Comparison of ENCODE assay signal across 15 cellular contexts in genomic region chr4:16155503-16156169, GRCh38.
"Had no signal": no experiment of that assay in that cellular context is flagged by ENCODE, and none has a peak within 500 bp of the region (broad histone marks: within the 10 kb centered on the region; RNA-seq: fewer than 3 reads in every experiment).

No MANE protein-coding gene starts in this region.

- FAIRE-seq: pancreas had no signal

- H3K36me3 ChIP-seq: pancreas, uterus had no signal

- H3K27ac ChIP-seq: epithelial cell of prostate, gastroesophageal sphincter, pancreas, tibial artery, uterus had no signal

- H3K4me1 ChIP-seq: uterus had no signal

- H3K4me3 ChIP-seq: gastroesophageal sphincter, pancreas, tibial artery, uterus had no signal

- ATAC-seq: activated naive CD4-positive, alpha-beta T cell treated with anti-CD3 and anti-CD28 coated beads, Interleukin-2, amount 50 U/mL, for 72 hours; activated T-cell treated with anti-CD3 and anti-CD28 coated beads, Interleukin-2, amount 50 U/mL, for 72 hours; effector memory CD8-positive, alpha-beta T cell; gastroesophageal sphincter; pancreas; stimulated activated memory B cell treated with anti-CD40 and anti-IgM and Interleukin-4, amounts not matched to agents 10 μg/mL and 1 μg/mL and 100 μg/mL, for 72 hours had no signal

- H3K27me3 ChIP-seq: gastroesophageal sphincter, pancreas, tibial artery, uterus had no signal

- H3K9me3 ChIP-seq: gastroesophageal sphincter, pancreas, tibial artery, uterus had no signal

- DNase-seq: activated CD4-positive, alpha-beta T cell treated with anti-CD3 and anti-CD28 coated beads, Interleukin-2, amount 10 ng/mL, durations not matched to agents 24 days and 14 days; activated CD8-positive, alpha-beta memory T cell treated with anti-CD3 and anti-CD28 coated beads, Interleukin-2, amount 50 U/mL, for 48 hours; activated gamma-delta T cell; activated T-cell treated with anti-CD3 and anti-CD28 coated beads, Interleukin-2, amount 50 U/mL, for 72 hours; effector memory CD8-positive, alpha-beta T cell; left cardiac atrium; pancreas; stimulated activated CD4-positive, alpha-beta T cell treated with anti-CD3 and anti-CD28 coated beads, Interleukin-2, amount 100 ng/mL, for 48 hours; T-helper 2 cell; tibial artery; uterus had no signal
